Comparison of ENCODE assay signal across 1 cellular context in the genomic region with DNA sequence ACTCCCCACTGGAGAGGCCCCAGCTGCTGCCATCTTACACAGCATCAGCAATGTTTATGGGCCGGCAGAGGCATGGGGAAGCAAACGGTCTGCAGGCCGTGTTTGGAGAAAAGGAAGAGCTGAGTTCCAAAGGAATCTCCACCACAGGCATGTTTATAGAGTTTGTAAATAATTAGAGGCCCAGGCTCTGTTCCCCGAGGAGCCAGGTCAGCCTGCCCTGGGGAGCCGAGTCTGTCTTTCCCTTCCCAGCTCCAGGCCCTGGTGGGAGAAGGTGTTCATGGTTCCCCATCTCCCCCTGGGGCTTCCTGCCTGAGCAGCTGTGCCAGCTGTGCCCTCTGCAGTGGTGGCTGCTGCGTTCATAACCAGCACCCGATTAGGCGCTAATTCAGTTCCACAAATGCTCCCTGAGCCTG.
TF ChIP-seq lines count a peak whose summit lies in the region.

No MANE protein-coding gene starts in this region.

TF ChIP-seq in SK-N-SH, 30 proteins besides CTCF, POLR2A, EP300 and RAD21 (continued from another document):
- TF ChIP-seq, protein P1, sequence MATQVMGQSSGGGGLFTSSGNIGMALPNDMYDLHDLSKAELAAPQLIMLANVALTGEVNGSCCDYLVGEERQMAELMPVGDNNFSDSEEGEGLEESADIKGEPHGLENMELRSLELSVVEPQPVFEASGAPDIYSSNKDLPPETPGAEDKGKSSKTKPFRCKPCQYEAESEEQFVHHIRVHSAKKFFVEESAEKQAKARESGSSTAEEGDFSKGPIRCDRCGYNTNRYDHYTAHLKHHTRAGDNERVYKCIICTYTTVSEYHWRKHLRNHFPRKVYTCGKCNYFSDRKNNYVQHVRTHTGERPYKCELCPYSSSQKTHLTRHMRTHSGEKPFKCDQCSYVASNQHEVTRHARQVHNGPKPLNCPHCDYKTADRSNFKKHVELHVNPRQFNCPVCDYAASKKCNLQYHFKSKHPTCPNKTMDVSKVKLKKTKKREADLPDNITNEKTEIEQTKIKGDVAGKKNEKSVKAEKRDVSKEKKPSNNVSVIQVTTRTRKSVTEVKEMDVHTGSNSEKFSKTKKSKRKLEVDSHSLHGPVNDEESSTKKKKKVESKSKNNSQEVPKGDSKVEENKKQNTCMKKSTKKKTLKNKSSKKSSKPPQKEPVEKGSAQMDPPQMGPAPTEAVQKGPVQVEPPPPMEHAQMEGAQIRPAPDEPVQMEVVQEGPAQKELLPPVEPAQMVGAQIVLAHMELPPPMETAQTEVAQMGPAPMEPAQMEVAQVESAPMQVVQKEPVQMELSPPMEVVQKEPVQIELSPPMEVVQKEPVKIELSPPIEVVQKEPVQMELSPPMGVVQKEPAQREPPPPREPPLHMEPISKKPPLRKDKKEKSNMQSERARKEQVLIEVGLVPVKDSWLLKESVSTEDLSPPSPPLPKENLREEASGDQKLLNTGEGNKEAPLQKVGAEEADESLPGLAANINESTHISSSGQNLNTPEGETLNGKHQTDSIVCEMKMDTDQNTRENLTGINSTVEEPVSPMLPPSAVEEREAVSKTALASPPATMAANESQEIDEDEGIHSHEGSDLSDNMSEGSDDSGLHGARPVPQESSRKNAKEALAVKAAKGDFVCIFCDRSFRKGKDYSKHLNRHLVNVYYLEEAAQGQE (IDR thresholded peaks at IDR 0.05; ENCODE audit: low read depth, low read length) = no peak
- TF ChIP-seq SMC3 (IDR thresholded peaks at IDR 0.05; ENCODE audit: low read depth, low read length) = no peak
- no peak for TF ChIP-seq MEF2A (IDR thresholded peaks at IDR 0.05; ENCODE audit: borderline replicate concordance, low read depth)
- no peak for TF ChIP-seq RFX5 (IDR thresholded peaks at IDR 0.05; ENCODE audit: low read length)
- no peak for TF ChIP-seq SIN3A (IDR thresholded peaks at IDR 0.05; ENCODE audit: borderline replicate concordance, low read depth, low read length)
- no peak for TF ChIP-seq NFIC (IDR thresholded peaks at IDR 0.05; ENCODE audit: borderline replicate concordance)
- TF ChIP-seq, protein P2, sequence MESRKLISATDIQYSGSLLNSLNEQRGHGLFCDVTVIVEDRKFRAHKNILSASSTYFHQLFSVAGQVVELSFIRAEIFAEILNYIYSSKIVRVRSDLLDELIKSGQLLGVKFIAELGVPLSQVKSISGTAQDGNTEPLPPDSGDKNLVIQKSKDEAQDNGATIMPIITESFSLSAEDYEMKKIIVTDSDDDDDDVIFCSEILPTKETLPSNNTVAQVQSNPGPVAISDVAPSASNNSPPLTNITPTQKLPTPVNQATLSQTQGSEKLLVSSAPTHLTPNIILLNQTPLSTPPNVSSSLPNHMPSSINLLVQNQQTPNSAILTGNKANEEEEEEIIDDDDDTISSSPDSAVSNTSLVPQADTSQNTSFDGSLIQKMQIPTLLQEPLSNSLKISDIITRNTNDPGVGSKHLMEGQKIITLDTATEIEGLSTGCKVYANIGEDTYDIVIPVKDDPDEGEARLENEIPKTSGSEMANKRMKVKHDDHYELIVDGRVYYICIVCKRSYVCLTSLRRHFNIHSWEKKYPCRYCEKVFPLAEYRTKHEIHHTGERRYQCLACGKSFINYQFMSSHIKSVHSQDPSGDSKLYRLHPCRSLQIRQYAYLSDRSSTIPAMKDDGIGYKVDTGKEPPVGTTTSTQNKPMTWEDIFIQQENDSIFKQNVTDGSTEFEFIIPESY (IDR thresholded peaks at IDR 0.05; ENCODE audit: borderline replicate concordance, low read depth) = no peak
- no peak for TF ChIP-seq CHD2 (IDR thresholded peaks at IDR 0.05; ENCODE audit: low read length, partially characterized antibody)
- no peak for TF ChIP-seq ELF1 (IDR thresholded peaks at IDR 0.05)
- TF ChIP-seq, protein P3, sequence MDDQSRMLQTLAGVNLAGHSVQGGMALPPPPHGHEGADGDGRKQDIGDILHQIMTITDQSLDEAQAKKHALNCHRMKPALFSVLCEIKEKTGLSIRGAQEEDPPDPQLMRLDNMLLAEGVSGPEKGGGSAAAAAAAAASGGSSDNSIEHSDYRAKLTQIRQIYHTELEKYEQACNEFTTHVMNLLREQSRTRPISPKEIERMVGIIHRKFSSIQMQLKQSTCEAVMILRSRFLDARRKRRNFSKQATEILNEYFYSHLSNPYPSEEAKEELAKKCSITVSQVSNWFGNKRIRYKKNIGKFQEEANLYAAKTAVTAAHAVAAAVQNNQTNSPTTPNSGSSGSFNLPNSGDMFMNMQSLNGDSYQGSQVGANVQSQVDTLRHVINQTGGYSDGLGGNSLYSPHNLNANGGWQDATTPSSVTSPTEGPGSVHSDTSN (IDR thresholded peaks at IDR 0.05) = no peak
- no peak for TF ChIP-seq FOXJ3 (CRISPR knock-in tag; IDR thresholded peaks at IDR 0.05)
